8 cellular contexts compared by ENCODE assay signal in the genomic region with DNA sequence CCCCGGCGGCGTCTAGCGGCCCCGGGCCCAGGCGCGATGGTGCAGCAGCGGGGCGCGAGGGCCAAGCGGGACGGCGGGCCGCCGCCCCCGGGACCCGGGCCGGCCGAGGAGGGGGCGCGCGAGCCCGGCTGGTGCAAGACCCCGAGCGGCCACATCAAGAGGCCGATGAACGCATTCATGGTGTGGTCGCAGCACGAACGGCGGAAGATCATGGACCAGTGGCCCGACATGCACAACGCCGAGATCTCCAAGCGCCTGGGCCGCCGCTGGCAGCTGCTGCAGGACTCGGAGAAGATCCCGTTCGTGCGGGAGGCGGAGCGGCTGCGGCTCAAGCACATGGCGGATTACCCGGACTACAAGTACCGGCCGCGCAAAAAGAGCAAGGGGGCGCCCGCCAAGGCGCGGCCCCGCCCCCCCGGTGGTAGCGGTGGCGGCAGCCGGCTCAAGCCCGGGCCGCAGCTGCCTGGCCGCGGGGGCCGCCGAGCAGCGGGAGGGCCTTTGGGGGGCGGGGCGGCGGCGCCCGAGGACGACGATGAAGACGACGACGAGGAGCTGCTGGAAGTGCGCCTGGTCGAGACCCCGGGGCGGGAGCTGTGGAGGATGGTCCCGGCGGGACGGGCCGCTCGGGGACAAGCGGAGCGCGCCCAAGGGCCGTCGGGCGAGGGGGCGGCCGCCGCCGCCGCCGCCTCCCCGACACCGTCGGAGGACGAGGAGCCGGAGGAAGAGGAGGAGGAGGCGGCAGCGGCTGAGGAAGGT. TPM values are rescaled to one million over a fixed set of nuclear protein-coding genes. Genes with fewer than 3 reads are reported as not detected.
DNase-seq lines count a peak whose midpoint lies in the region; ATAC-seq and TF ChIP-seq lines count a peak whose summit lies in the region.

No MANE protein-coding gene starts in this region.

- CTCF ChIA-PET in CD8-positive, alpha-beta T cell (lab: Charles Lee), result interaction anchor here (3.6 kb wide), 1 partner anchor 26 kb away, joined by 37 read pairs; no protein-coding TSS in a partner anchor
- CTCF ChIA-PET in activated CD4-positive, alpha-beta T cell treated with anti-CD3 and anti-CD28 coated beads, Interleukin-2, amount 10 ng/mL, durations not matched to agents 7 days and 5 days (lab: Charles Lee), result interaction anchor here (0.7 to 1.0 kb wide), 2 partner anchors 14 to 63 kb away, joined by 3 read pairs; no protein-coding TSS in a partner anchor

- WGBS in lower leg skin, 2 donors, result 1% methylated on average over 30 to 44 of the region's 103 CpGs

- H3K27ac Mint-ChIP-seq in CD8-positive, alpha-beta T cell, result peak overlapping the region; percentile 81
- peak overlapping the region; percentile 95 for H3K27ac Mint-ChIP-seq in GM23338
- H3K27ac Mint-ChIP-seq in activated CD4-positive, alpha-beta T cell treated with anti-CD3 and anti-CD28 coated beads, Interleukin-2, amount 10 ng/mL, durations not matched to agents 7 days and 5 days, result peak overlapping the region; percentile 76

- no peak for TF ChIP-seq POLR2A in lower leg skin (IDR thresholded peaks at IDR 0.05)

- H3K27me3 Mint-ChIP-seq in CD8-positive, alpha-beta T cell (ENCODE audit: low read depth), result no peaks in the 10 kb centered on the region
- H3K27me3 Mint-ChIP-seq in GM23338 (ENCODE audit: insufficient read depth, low read depth, poor library complexity), result peaks cover 5% of the 10 kb centered on the region
- no peaks in the 10 kb centered on the region for H3K27me3 Mint-ChIP-seq in activated CD4-positive, alpha-beta T cell treated with anti-CD3 and anti-CD28 coated beads, Interleukin-2, amount 10 ng/mL, durations not matched to agents 7 days and 5 days

- H2AFZ ChIP-seq in GM23338, result no peak overlapping the region

- peak overlapping the region; percentile 51 for H3K27ac ChIP-seq in CD8-positive, alpha-beta T cell (ENCODE audit: low read depth, low read length)
- peak overlapping the region; percentile 92 for H3K27ac ChIP-seq in GM23338 (ENCODE audit: low read depth)

- peak in 5 of 7 experiments; percentile 16 to 70 (median 53) for DNase-seq in CD8-positive, alpha-beta T cell
- DNase-seq in GM23338 (ENCODE audit: low spot score) (peak; percentile 66), NCI-H1930 (lab: John Stamatoyannopoulos, UW) (peak; percentile 36 to 64), ecto neural progenitor cell (ENCODE audit: low spot score) (peak; percentile 84), lower leg skin (ENCODE audit: low spot score in 2 of 2) (peak; percentile 57 to 91)
- DNase-seq in activated CD4-positive, alpha-beta T cell treated with anti-CD3 and anti-CD28 coated beads, Interleukin-2, amount 10 ng/mL, durations not matched to agents 7 days and 5 days, result peak; percentile 51
- DNase-seq in stimulated activated CD8-positive, alpha-beta memory T cell treated with anti-CD3 and anti-CD28 coated beads, Interleukin-12 subunit alpha, Interleukin-12 subunit beta, amount 100 ng/mL, for 4 hours (ENCODE audit: low read depth), result peak; percentile 25

- peaks cover 30% of the 10 kb centered on the region for H3F3A ChIP-seq in GM23338 (replicated peaks; ENCODE audit: low read depth)

- no peaks in the 10 kb centered on the region for H3K36me3 Mint-ChIP-seq in CD8-positive, alpha-beta T cell
- H3K36me3 Mint-ChIP-seq in GM23338 (ENCODE audit: low read depth), result peaks cover 37% of the 10 kb centered on the region
- no peaks in the 10 kb centered on the region for H3K36me3 Mint-ChIP-seq in activated CD4-positive, alpha-beta T cell treated with anti-CD3 and anti-CD28 coated beads, Interleukin-2, amount 10 ng/mL, durations not matched to agents 7 days and 5 days (ENCODE audit: low read depth)

- peak overlapping the region; percentile 63 for H3K4me3 ChIP-seq in CD8-positive, alpha-beta T cell (ENCODE audit: low read depth, low read length)
- H3K4me3 ChIP-seq in GM23338 (peak overlapping the region; percentile 91), lower leg skin (ENCODE audit: low read depth, poor library complexity, severe bottlenecking) (peak overlapping the region; percentile 37)

- H3K4me3 Mint-ChIP-seq in CD8-positive, alpha-beta T cell, result peak overlapping the region; percentile 77
- peak overlapping the region; percentile 90 for H3K4me3 Mint-ChIP-seq in GM23338
- peak overlapping the region; percentile 71 for H3K4me3 Mint-ChIP-seq in activated CD4-positive, alpha-beta T cell treated with anti-CD3 and anti-CD28 coated beads, Interleukin-2, amount 10 ng/mL, durations not matched to agents 7 days and 5 days

- H3K9me2 ChIP-seq in GM23338 (ENCODE audit: insufficient read depth), result no peaks in the 10 kb centered on the region

- H3K36me3 ChIP-seq in CD8-positive, alpha-beta T cell (ENCODE audit: insufficient read depth, low read length), result no peaks in the 10 kb centered on the region
- H3K36me3 ChIP-seq in GM23338 (ENCODE audit: insufficient read depth), result no peaks in the 10 kb centered on the region

- no peak for TF ChIP-seq CTCF in CD8-positive, alpha-beta T cell (IDR thresholded peaks at IDR 0.05)
- TF ChIP-seq CTCF in GM23338 (conservative IDR thresholded peaks at IDR 0.05; ENCODE audit: low read depth in 2 of 2) (no peak), lower leg skin (IDR thresholded peaks at IDR 0.05) (no peak)

- ATAC-seq in CD8-positive, alpha-beta T cell, result no peak
- no peak for ATAC-seq in GM23338
- no peak for ATAC-seq in HG03139 (IDR thresholded peaks at IDR 0.05; ENCODE audit: unreplicated experiment)

- intact Hi-C loops in CD8-positive, alpha-beta T cell (cut with DNase I, micrococcal nuclease), result loop anchor here (1.0 to 10.0 kb wide), 6 partner anchors 29 to 519 kb away; partner anchors contain the start of genes C20orf96 (in 1 of the 2), CSNK2A1 (in 1 of the 2) and ZCCHC3 (in 1 of the 2)
- intact Hi-C loops in lower leg skin (cut with DNase I; ENCODE audit: low total_unique reads), result no loop called here

- peaks cover 31% of the 10 kb centered on the region for H3K4me1 ChIP-seq in CD8-positive, alpha-beta T cell (ENCODE audit: insufficient read depth, low read length)
- peaks cover 52% of the 10 kb centered on the region for H3K4me1 ChIP-seq in GM23338 (ENCODE audit: insufficient read depth)

- no peaks in the 10 kb centered on the region for H3K9me3 ChIP-seq in CD8-positive, alpha-beta T cell (ENCODE audit: low read length)

- no peaks in the 10 kb centered on the region for H3K9me3 Mint-ChIP-seq in CD8-positive, alpha-beta T cell
- H3K9me3 Mint-ChIP-seq in GM23338, result peaks cover 4% of the 10 kb centered on the region; the same call in 1 of the 3 replicates
- no peaks in the 10 kb centered on the region for H3K9me3 Mint-ChIP-seq in activated CD4-positive, alpha-beta T cell treated with anti-CD3 and anti-CD28 coated beads, Interleukin-2, amount 10 ng/mL, durations not matched to agents 7 days and 5 days

- H3K79me2 ChIP-seq in GM23338 (replicated peaks; ENCODE audit: insufficient read depth), result peaks cover 40% of the 10 kb centered on the region

- peak overlapping the region; percentile 90 for H3K4me2 ChIP-seq in GM23338

- POLR2A ChIA-PET in CD8-positive, alpha-beta T cell (lab: Charles Lee), result interaction anchor here (5.2 kb wide), 1 partner anchor 28 kb away, joined by 44 read pairs; the partner anchor contains the start of gene ZCCHC3
- POLR2A ChIA-PET in activated CD4-positive, alpha-beta T cell treated with anti-CD3 and anti-CD28 coated beads, Interleukin-2, amount 10 ng/mL, durations not matched to agents 7 days and 5 days (lab: Charles Lee), result no interaction called here

- no peaks in the 10 kb centered on the region for H3K27me3 ChIP-seq in CD8-positive, alpha-beta T cell (ENCODE audit: insufficient read depth, low read length)
- no peaks in the 10 kb centered on the region for H3K27me3 ChIP-seq in GM23338 (ENCODE audit: insufficient read depth)

- peaks cover 25% of the 10 kb centered on the region for H4K20me1 ChIP-seq in GM23338 (replicated peaks; ENCODE audit: insufficient read depth)

- peaks cover 45% of the 10 kb centered on the region for H3K4me1 Mint-ChIP-seq in CD8-positive, alpha-beta T cell (ENCODE audit: low read depth)
- peaks cover 53% of the 10 kb centered on the region for H3K4me1 Mint-ChIP-seq in GM23338
- H3K4me1 Mint-ChIP-seq in activated CD4-positive, alpha-beta T cell treated with anti-CD3 and anti-CD28 coated beads, Interleukin-2, amount 10 ng/mL, durations not matched to agents 7 days and 5 days, result peaks cover 35% of the 10 kb centered on the region

RNA-seq across cellular contexts. Expression of gene SOX12, which starts 0.7 kb away (rescaled TPM):
- total RNA-seq in CD8-positive, alpha-beta T cell, result 10 to 100 TPM; 10.3 to 11.1 TPM
- 29.0 and 32.0 TPM in 2 replicates for total RNA-seq in GM23338 (2014; rRNA removed; shearing (Covaris generic))
- polyA plus RNA-seq in GM23338 (2016; fragmentation: Nextera tagmentation; extraction: Ambion mirVana), result 14.1 and 16.1 TPM in 2 replicates
- 1 to 10 TPM; 5.6 to 6.0 TPM for total RNA-seq in activated CD4-positive, alpha-beta T cell treated with anti-CD3 and anti-CD28 coated beads, Interleukin-2, amount 10 ng/mL, durations not matched to agents 7 days and 5 days
- total RNA-seq in lower leg skin, result 1 to 10 TPM; 4.7 to 9.9 (median 5.4) TPM

RNA-seq across cellular contexts. Expression of gene NRSN2, which starts 20.8 kb away (rescaled TPM):
- total RNA-seq in CD8-positive, alpha-beta T cell, result 1 to 10 TPM; 1.3 to 1.4 TPM
- total RNA-seq in GM23338 (2014; rRNA removed; shearing (Covaris generic)), result 14.4 and 19.8 TPM in 2 replicates
- 17.9 and 23.2 TPM in 2 replicates for polyA plus RNA-seq in GM23338 (2016; fragmentation: Nextera tagmentation; extraction: Ambion mirVana)
- total RNA-seq in activated CD4-positive, alpha-beta T cell treated with anti-CD3 and anti-CD28 coated beads, Interleukin-2, amount 10 ng/mL, durations not matched to agents 7 days and 5 days, result 1 to 10 TPM in 1 of 2 experiments, under 1 TPM in 1; 0.87 to 1.2 TPM
- 10 to 100 TPM in 2 of 4 donors, 1 to 10 TPM in 2; 4.4 to 16.6 (median 9.9) TPM for total RNA-seq in lower leg skin

RNA-seq across cellular contexts. Expression of gene ZCCHC3, which starts 28.7 kb away (rescaled TPM):
- 10 to 100 TPM; 21.8 to 22.0 TPM for total RNA-seq in CD8-positive, alpha-beta T cell
- total RNA-seq in GM23338 (2014; rRNA removed; shearing (Covaris generic)), result 65.8 and 66.3 TPM in 2 replicates
- 26.5 and 31.3 TPM in 2 replicates for polyA plus RNA-seq in GM23338 (2016; fragmentation: Nextera tagmentation; extraction: Ambion mirVana)
- 10 to 100 TPM; 26.4 to 27.1 TPM for total RNA-seq in activated CD4-positive, alpha-beta T cell treated with anti-CD3 and anti-CD28 coated beads, Interleukin-2, amount 10 ng/mL, durations not matched to agents 7 days and 5 days
- total RNA-seq in lower leg skin, result 10 to 100 TPM in 1 of 4 donors, 1 to 10 TPM in 3; 7.3 to 10.8 (median 9.2) TPM

RNA-seq across cellular contexts. Expression of gene C20orf96, which starts 35.5 kb away (rescaled TPM):
- total RNA-seq in CD8-positive, alpha-beta T cell, result 1 to 10 TPM; 1.9 to 2.6 TPM
- total RNA-seq in GM23338 (2014; rRNA removed; shearing (Covaris generic)), result 14.6 and 17.8 TPM in 2 replicates
- polyA plus RNA-seq in GM23338 (2016; fragmentation: Nextera tagmentation; extraction: Ambion mirVana), result 29.0 and 36.3 TPM in 2 replicates
- total RNA-seq in activated CD4-positive, alpha-beta T cell treated with anti-CD3 and anti-CD28 coated beads, Interleukin-2, amount 10 ng/mL, durations not matched to agents 7 days and 5 days, result 1 to 10 TPM; 7.8 to 8.2 TPM
- under 1 TPM in 3 of 4 donors, not detected in 1; 0.36 to 0.59 (median 0.52) TPM for total RNA-seq in lower leg skin

RNA-seq across cellular contexts. Expression of gene TRIB3, which starts 54.5 kb away (rescaled TPM):
- total RNA-seq in CD8-positive, alpha-beta T cell, result 1 to 10 TPM; 2.5 to 2.7 TPM
- 13.7 and 21.0 TPM in 2 replicates for total RNA-seq in GM23338 (2014; rRNA removed; shearing (Covaris generic))
- polyA plus RNA-seq in GM23338 (2016; fragmentation: Nextera tagmentation; extraction: Ambion mirVana), result 5.8 and 6.9 TPM in 2 replicates
- 10 to 100 TPM; 16.0 to 18.8 TPM for total RNA-seq in activated CD4-positive, alpha-beta T cell treated with anti-CD3 and anti-CD28 coated beads, Interleukin-2, amount 10 ng/mL, durations not matched to agents 7 days and 5 days
- 10 to 100 TPM; 20.6 to 35.2 (median 27.5) TPM for total RNA-seq in lower leg skin

Comparison
In these comparisons a context has a peak if more than half of its experiments do, and no peak if none do; other contexts are left out.
1. DNase-seq: peak in every context shown above with its lines; median percentile 84 in ecto neural progenitor cell; 74 in lower leg skin; 66 in GM23338; 53 in CD8-positive, alpha-beta T cell; 51 in activated CD4-positive, alpha-beta T cell treated with anti-CD3 and anti-CD28 coated beads, Interleukin-2, amount 10 ng/mL, durations not matched to agents 7 days and 5 days; 50 in NCI-H1930; 25 in stimulated activated CD8-positive, alpha-beta memory T cell treated with anti-CD3 and anti-CD28 coated beads, Interleukin-12 subunit alpha, Interleukin-12 subunit beta, amount 100 ng/mL, for 4 hours.
2. H3K4me3 ChIP-seq: peak in every context shown above with its lines; median percentile 91 in GM23338; 63 in CD8-positive, alpha-beta T cell; 37 in lower leg skin.